Comparison of ENCODE assay signal across 19 cellular contexts in the genomic region with DNA sequence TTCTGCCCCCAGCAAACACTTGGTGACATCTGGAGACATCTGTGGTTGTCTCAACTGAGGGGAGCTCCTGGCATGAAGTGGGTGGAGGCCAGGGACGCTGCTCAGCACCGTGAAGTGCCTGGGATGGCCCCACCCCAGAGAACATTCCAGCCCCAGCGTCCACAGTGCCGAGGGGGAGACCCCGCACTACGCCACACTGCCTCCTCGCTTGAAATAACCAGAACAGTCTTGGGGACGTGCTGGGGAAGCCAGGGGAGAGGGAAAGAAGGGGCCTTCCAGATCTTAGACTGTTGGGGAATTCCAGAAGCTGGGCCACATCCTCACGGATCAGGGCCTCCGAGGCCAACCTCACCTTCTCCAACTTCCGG. TPM values are rescaled to one million over a fixed set of nuclear protein-coding genes. Genes with fewer than 3 reads are reported as not detected.
DNase-seq lines count a peak whose midpoint lies in the region; ATAC-seq and TF ChIP-seq lines count a peak whose summit lies in the region.
"Had no signal": no experiment of that assay in that cellular context is flagged by ENCODE, and none has a peak within 500 bp of the region (broad histone marks: within the 10 kb centered on the region; RNA-seq: fewer than 3 reads in every experiment).

No MANE protein-coding gene starts in this region.

- no peak overlapping the region for H2BK15ac ChIP-seq in mesenchymal stem cell (ENCODE audit: low read depth, poor library complexity, severe bottlenecking)

- H3K27ac ChIP-seq in Panc1 (ENCODE audit: low read length) (peak overlapping the region; percentile 72), brain microvascular endothelial cell (peak overlapping the region; percentile 16), mesenchymal stem cell (ENCODE audit: low read length, poor library complexity, severe bottlenecking) (peak overlapping the region; percentile 28)
- H3K27ac ChIP-seq: KMS-11, Peyer's patch, SJCRH30 had no signal

- no peak overlapping the region for H3K14ac ChIP-seq in mesenchymal stem cell (ENCODE audit: low read length in 2 of 2)

- peaks cover 30 to 63% of the 10 kb centered on the region in 2 donors for H3K36me3 Mint-ChIP-seq in stimulated activated naive B cell treated with anti-CD40 and anti-IgM and Interleukin-4, amounts not matched to agents 10 μg/mL and 1 μg/mL and 100 μg/mL, for 72 hours

- POLR2A ChIA-PET in Panc1 (lab: Charles Lee), result no interaction called here

- no TSS peak for BruUV-seq in Panc1 (replicated peaks; lab: Mats Ljungman, UMichigan)

- H3K27me3 ChIP-seq in Panc1 (ENCODE audit: control insufficient read depth, insufficient read depth, low read length) (no peaks in the 10 kb centered on the region), brain microvascular endothelial cell (replicated peaks) (no peaks in the 10 kb centered on the region), mesenchymal stem cell (ENCODE audit: control insufficient read depth in 1 of 2, insufficient read depth in 1 of 2, low read length in 2 of 2) (no peaks in the 10 kb centered on the region)
- H3K27me3 ChIP-seq: Peyer's patch, SJCRH30 had no signal

- in situ Hi-C loops in Panc1 (cut with HindIII; ENCODE audit: low pct_unique_long_range_greater_than_20kb, low sequenced_read_pairs) (no loop called here), brain microvascular endothelial cell (cut with HindIII; ENCODE audit: low pct_ligation_motif_present, low sequenced_read_pairs) (no loop called here)

- peaks cover 5% of the 10 kb centered on the region for H3K79me1 ChIP-seq in mesenchymal stem cell (replicated peaks; ENCODE audit: low read length, poor library complexity, severe bottlenecking)

- H2BK5ac ChIP-seq in mesenchymal stem cell (ENCODE audit: low read depth, low read length, poor library complexity, severe bottlenecking), result no peak overlapping the region

- H3K4ac ChIP-seq in mesenchymal stem cell (ENCODE audit: low read depth in 1 of 2, low read length in 2 of 2), result no peak overlapping the region

- H3K9ac ChIP-seq in mesenchymal stem cell (ENCODE audit: low read length), result no peak overlapping the region
- H3K9ac ChIP-seq: KMS-11 had no signal

- CTCF ChIA-PET in Panc1 (lab: Charles Lee), result no interaction called here

- peaks cover 7% of the 10 kb centered on the region for H3K36me3 ChIP-seq in Panc1 (ENCODE audit: control insufficient read depth, insufficient read depth, low read length)
- H3K36me3 ChIP-seq in brain microvascular endothelial cell (replicated peaks), result peaks cover 35% of the 10 kb centered on the region
- peaks cover 52 to 60% of the 10 kb centered on the region in 2 experiments for H3K36me3 ChIP-seq in mesenchymal stem cell (ENCODE audit: control insufficient read depth in 1 of 2, insufficient read depth in 2 of 2, low read depth in 1 of 2, low read length in 2 of 2)

- H3K9me3 Mint-ChIP-seq in stimulated activated naive B cell treated with anti-CD40 and anti-IgM and Interleukin-4, amounts not matched to agents 10 μg/mL and 1 μg/mL and 100 μg/mL, for 72 hours, result peaks cover 0 to under 1% of the 10 kb centered on the region in 2 donors

- H3K9me3 ChIP-seq in Panc1 (ENCODE audit: control insufficient read depth, insufficient read depth, low read depth, low read length), result no peaks in the 10 kb centered on the region
- no peaks in the 10 kb centered on the region for H3K9me3 ChIP-seq in mesenchymal stem cell (ENCODE audit: control insufficient read depth, low read length)
- H3K9me3 ChIP-seq: Caco-2, Peyer's patch, SJCRH30 had no signal

- H3K4me3 Mint-ChIP-seq in stimulated activated naive B cell treated with anti-CD40 and anti-IgM and Interleukin-4, amounts not matched to agents 10 μg/mL and 1 μg/mL and 100 μg/mL, for 72 hours, result no peak overlapping the region

- no peak overlapping the region for H3K4me2 ChIP-seq in mesenchymal stem cell (ENCODE audit: low read length, poor library complexity, severe bottlenecking)
- H3K4me2 ChIP-seq: KMS-11 had no signal

- intact Hi-C loops in Panc1 (cut with micrococcal nuclease; ENCODE audit: unreplicated experiment), result no loop called here

- WGBS in mesenchymal stem cell, result 96% methylated on average over 11 of the region's 11 CpGs

- no peak overlapping the region for H3K4me3 ChIP-seq in Panc1 (ENCODE audit: low read depth in 2 of 2, low read length in 2 of 2)
- no peak overlapping the region for H3K4me3 ChIP-seq in brain microvascular endothelial cell (ENCODE audit: low read depth, low read length)
- H3K4me3 ChIP-seq in mesenchymal stem cell (ENCODE audit: insufficient read depth in 1 of 2, low read depth in 1 of 2, low read length in 2 of 2), result no peak overlapping the region
- H3K4me3 ChIP-seq: Peyer's patch, SJCRH30 had no signal

- H3K18ac ChIP-seq in mesenchymal stem cell (ENCODE audit: low read depth in 1 of 2, low read length in 2 of 2), result no peak overlapping the region

- no peak overlapping the region for H3K23ac ChIP-seq in mesenchymal stem cell (ENCODE audit: low read length in 2 of 2)

- H3K27me3 Mint-ChIP-seq in stimulated activated naive B cell treated with anti-CD40 and anti-IgM and Interleukin-4, amounts not matched to agents 10 μg/mL and 1 μg/mL and 100 μg/mL, for 72 hours, result peaks cover 3 to 8% of the 10 kb centered on the region in 2 donors

- no peak overlapping the region for H4K8ac ChIP-seq in mesenchymal stem cell (ENCODE audit: low read length)

- peak overlapping the region; percentile 25 for H3K27ac Mint-ChIP-seq in stimulated activated naive B cell treated with anti-CD40 and anti-IgM and Interleukin-4, amounts not matched to agents 10 μg/mL and 1 μg/mL and 100 μg/mL, for 72 hours

- H3K4me1 ChIP-seq in Panc1 (ENCODE audit: control insufficient read depth, insufficient read depth, low read length), result peaks cover 64% of the 10 kb centered on the region
- peaks cover 59% of the 10 kb centered on the region for H3K4me1 ChIP-seq in mesenchymal stem cell (ENCODE audit: control insufficient read depth, insufficient read depth, low read depth, low read length)

- TF ChIP-seq CTCF in Panc1 (IDR thresholded peaks at IDR 0.05), result no peak
- no peak for TF ChIP-seq CTCF in brain microvascular endothelial cell (IDR thresholded peaks at IDR 0.05; ENCODE audit: low read depth, low read length, missing control alignments)

- peak overlapping the region; percentile 11 for H2AK5ac ChIP-seq in mesenchymal stem cell (ENCODE audit: low read length, severe bottlenecking)

- ATAC-seq in Panc1, result no peak
- no peak for ATAC-seq in stimulated activated naive B cell treated with anti-CD40 and anti-IgM and Interleukin-4, amounts not matched to agents 10 μg/mL and 1 μg/mL and 100 μg/mL, for 72 hours (replicated peaks)
- ATAC-seq in GM18909 (IDR thresholded peaks at IDR 0.05; ENCODE audit: poor library complexity, unreplicated experiment), result no peak
- ATAC-seq: HCT116 had no signal

- no peak overlapping the region for H2AFZ ChIP-seq in mesenchymal stem cell (ENCODE audit: low read depth, low read length)

- H2BK12ac ChIP-seq in mesenchymal stem cell (ENCODE audit: low read length in 2 of 2), result no peak overlapping the region

- DNase-seq in Panc1 (ENCODE audit: low read depth, low spot score) (no peak), brain microvascular endothelial cell (no peak), mesenchymal stem cell (no peak), superior temporal gyrus (ENCODE audit: extremely low spot score) (no peak)
- DNase-seq in stimulated activated naive B cell treated with anti-CD40 and anti-IgM and Interleukin-4, amounts not matched to agents 10 μg/mL and 1 μg/mL and 100 μg/mL, for 72 hours, result no peak
- DNase-seq in stimulated activated CD4-positive, alpha-beta T cell treated with anti-CD3 and anti-CD28 coated beads, Interleukin-4, amount 100 ng/mL, for 24 hours, result no peak
- DNase-seq: C1 segment of cervical spinal cord; Caco-2; CD4-positive, alpha-beta memory T cell; NCI-H1048; NCI-H1417; NCI-H1694; NCI-H2029 treated with DMSO at 0.1 percent for 48 hours; NCI-H526 treated with DMSO at 0.1 percent for 48 hours; Peyer's patch; SJCRH30 had no signal

- H3K4me1 Mint-ChIP-seq in stimulated activated naive B cell treated with anti-CD40 and anti-IgM and Interleukin-4, amounts not matched to agents 10 μg/mL and 1 μg/mL and 100 μg/mL, for 72 hours, result peaks cover 45 to 54% of the 10 kb centered on the region in 2 donors

- no peak overlapping the region for H2BK120ac ChIP-seq in mesenchymal stem cell (ENCODE audit: low read depth, low read length)

- no peak overlapping the region for H4K91ac ChIP-seq in mesenchymal stem cell (ENCODE audit: low read length)

RNA-seq across cellular contexts. Expression of gene DPP9, which starts 4.2 kb away (rescaled TPM):
- total RNA-seq in Panc1 (2021; ENCODE audit: unreplicated experiment), result 108 TPM
- 91.4 TPM for polyA plus RNA-seq in Panc1 (2012; ENCODE audit: insufficient read length)
- 41.4 TPM for polyA plus RNA-seq in mesenchymal stem cell (2013, experiment 1 of 2)
- 41.4 TPM for polyA plus RNA-seq in mesenchymal stem cell (2013, experiment 2 of 2)

RNA-seq across cellular contexts. Expression of gene MYDGF, which starts 49.3 kb away (rescaled TPM):
- 78.1 TPM for total RNA-seq in Panc1 (2021; ENCODE audit: unreplicated experiment)
- 190 TPM for polyA plus RNA-seq in Panc1 (2012; ENCODE audit: insufficient read length)
- 184 TPM for polyA plus RNA-seq in mesenchymal stem cell (2013, experiment 1 of 2)
- polyA plus RNA-seq in mesenchymal stem cell (2013, experiment 2 of 2), result 188 TPM

Comparison
In these comparisons a context has a peak if more than half of its experiments do, and no peak if none do; other contexts are left out.
1. H3K27ac ChIP-seq: peak in every context shown above with its lines; median percentile 72 in Panc1; 28 in mesenchymal stem cell; 16 in brain microvascular endothelial cell.